Comparison of ENCODE assay signal across 22 cellular contexts in genomic region chr2:10576456-10576855, GRCh38.
"Had no signal": no experiment of that assay in that cellular context is flagged by ENCODE, and none has a peak within 500 bp of the region (broad histone marks: within the 10 kb centered on the region; RNA-seq: fewer than 3 reads in every experiment).

No MANE protein-coding gene starts in this region.

- H3K4me1 ChIP-seq: lower lobe of right lung, upper lobe of right lung had no signal

- H3K27me3 ChIP-seq: esophagus squamous epithelium, upper lobe of right lung had no signal

- H3K9me3 ChIP-seq: esophagus squamous epithelium, lower lobe of right lung, upper lobe of right lung had no signal

- ATAC-seq: activated CD8-positive, alpha-beta T cell treated with anti-CD3 and anti-CD28 coated beads for 36 hours; lower lobe of right lung; upper lobe of right lung; WTC11 had no signal

- H3K4me3 ChIP-seq: esophagus squamous epithelium, lower lobe of right lung, upper lobe of right lung had no signal

- DNase-seq: activated CD4-positive, alpha-beta T cell treated with anti-CD3 and anti-CD28 coated beads for 48 hours; activated CD8-positive, alpha-beta T cell treated with anti-CD3 and anti-CD28 coated beads for 36 hours; activated naive CD4-positive, alpha-beta T cell treated with anti-CD3 and anti-CD28 coated beads for 36 hours; activated T-cell treated with anti-CD3 and anti-CD28 coated beads, Interleukin-2, amount 50 U/mL, for 24 hours; anterior cingulate cortex; cerebellar nuclear complex; cortex of kidney; effector CD8-positive, alpha-beta T cell; esophagus squamous epithelium; hypothalamus; islet precursor cell; lower lobe of right lung; midbrain; nephron progenitor cell; nucleus accumbens; posterior cingulate gyrus; stimulated activated CD4-positive, alpha-beta T cell treated with anti-CD3 and anti-CD28 coated beads, Interleukin-12 subunit alpha, Interleukin-12 subunit beta, amount 100 ng/mL, for 4 hours; stimulated activated CD4-positive, alpha-beta T cell treated with anti-CD3 and anti-CD28 coated beads, Interleukin-1b, Interleukin-23, amount 100 ng/mL, for 48 hours; stimulated activated CD8-positive, alpha-beta memory T cell treated with anti-CD3 and anti-CD28 coated beads, Interleukin-4, amount 100 ng/mL, for 48 hours; stimulated activated naive CD4-positive, alpha-beta T cell; upper lobe of right lung had no signal

- H3K27ac ChIP-seq: esophagus squamous epithelium, lower lobe of right lung, upper lobe of right lung had no signal
